8 cellular contexts compared by ENCODE assay signal in the genomic region with DNA sequence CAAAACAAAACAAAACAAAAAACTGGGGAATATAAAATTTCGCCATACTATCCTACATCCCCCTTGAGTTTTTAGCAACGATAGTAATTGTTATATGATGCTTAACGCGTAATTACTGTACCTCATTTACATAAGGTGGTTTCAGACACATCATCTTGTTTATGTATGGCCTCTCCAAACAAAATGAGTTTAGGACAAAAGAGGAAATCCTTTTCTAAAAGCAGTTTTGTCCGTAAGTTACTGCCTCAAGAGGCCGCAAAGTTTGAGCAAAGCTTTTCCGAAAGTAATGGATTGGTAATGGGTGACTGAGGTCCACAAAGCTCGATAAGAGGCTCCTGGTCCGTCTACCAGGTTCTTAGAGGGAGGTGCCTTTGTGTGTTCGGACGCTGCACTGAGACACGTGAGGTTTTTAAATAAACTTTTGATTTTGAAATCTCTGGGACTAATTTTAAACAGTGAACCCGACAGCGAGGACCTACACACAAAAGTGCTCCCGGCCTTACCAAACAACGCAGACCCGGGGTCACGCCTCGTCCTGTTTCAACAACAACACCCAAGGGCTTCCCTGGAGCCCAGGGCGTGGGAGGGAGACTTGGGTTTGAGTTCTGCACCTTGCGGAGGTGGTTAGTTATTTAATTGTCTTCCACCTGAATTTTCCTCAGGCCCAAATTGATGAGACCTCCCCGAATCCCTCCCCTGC. TPM values are rescaled to one million over a fixed set of nuclear protein-coding genes. Genes with fewer than 3 reads are reported as not detected.
DNase-seq lines count a peak whose midpoint lies in the region; TF ChIP-seq lines count a peak whose summit lies in the region.

No MANE protein-coding gene starts in this region.

- H3K9me2 ChIP-seq in OCI-LY7 (ENCODE audit: insufficient read depth, low read length): no peaks in the 10 kb centered on the region

- H3K9me3 Mint-ChIP-seq in T-helper 2 cell treated with Interferon-gamma antibody and Interleukin-4, amounts not matched to agents 5 μg/mL and 100 μg/mL, for 36 hours: no peaks in the 10 kb centered on the region

- no peaks in the 10 kb centered on the region for H3K27me3 Mint-ChIP-seq in T-helper 2 cell treated with Interferon-gamma antibody and Interleukin-4, amounts not matched to agents 5 μg/mL and 100 μg/mL, for 36 hours (ENCODE audit: low read depth)

- no peak for DNase-seq in T-helper 2 cell treated with Interferon-gamma antibody and Interleukin-4, amounts not matched to agents 5 μg/mL and 100 μg/mL, for 36 hours (ENCODE audit: low spot score)
- DNase-seq in T-helper 2 cell: no peak
- no peak for DNase-seq in OCI-LY7 (ENCODE audit: low spot score)
- peak; percentile 40 for DNase-seq in epithelial cell of esophagus (ENCODE audit: low read depth)
- no peak for DNase-seq in stimulated activated naive CD4-positive, alpha-beta T cell treated with Interleukin-2 at 50 U/mL for 16 hours (lab: John Stamatoyannopoulos, UW)
- DNase-seq in HEK293T (ENCODE audit: extremely low spot score): no peak
- DNase-seq in NCI-H2029 (lab: John Stamatoyannopoulos, UW): no peak

- peaks cover 16% of the 10 kb centered on the region; the same call in 1 of the 2 replicates for H4K20me1 ChIP-seq in OCI-LY7 (ENCODE audit: insufficient read depth, low read length)

- CTCF ChIA-PET in OCI-LY7 (lab: Charles Lee; ENCODE audit: unreplicated experiment): no interaction called here
- CTCF ChIA-PET in HEK293T (lab: Yijun Ruan, JAX): no interaction called here

- H3K4me2 ChIP-seq in OCI-LY7 (ENCODE audit: low read length): peak overlapping the region; percentile 75

- no peaks in the 10 kb centered on the region for H3K9me3 ChIP-seq in OCI-LY7 (ENCODE audit: low read length)
- no peaks in the 10 kb centered on the region for H3K9me3 ChIP-seq in neuron (ENCODE audit: low read length)

- POLR2A ChIA-PET in OCI-LY7 (lab: Charles Lee) (interaction anchor here (0.5 to 1.3 kb wide), 7 partner anchors 9 to 818 kb away, joined by 3 to 4 read pairs (median 3); partner anchors contain the start of gene MAP2K5), HEK293T (lab: Yijun Ruan, JAX) (interaction anchor here (0.6 to 2.6 kb wide), 12 partner anchors 9 to 818 kb away, joined by 3 to 22 read pairs (median 4); partner anchors contain the start of genes MAP2K5 and SMAD6)

- peaks cover 39% of the 10 kb centered on the region for H3K79me2 ChIP-seq in OCI-LY7 (ENCODE audit: insufficient read depth, low read depth, low read length)

- H3K4me3 Mint-ChIP-seq in T-helper 2 cell treated with Interferon-gamma antibody and Interleukin-4, amounts not matched to agents 5 μg/mL and 100 μg/mL, for 36 hours: peak overlapping the region; percentile 83

- H2AFZ ChIP-seq in OCI-LY7 (ENCODE audit: low read length): peak overlapping the region; percentile 92
- H2AFZ ChIP-seq in neuron (ENCODE audit: low read depth, low read length): no peak overlapping the region

- no peaks in the 10 kb centered on the region for H3K36me3 Mint-ChIP-seq in T-helper 2 cell treated with Interferon-gamma antibody and Interleukin-4, amounts not matched to agents 5 μg/mL and 100 μg/mL, for 36 hours (ENCODE audit: low read depth)

- no peaks in the 10 kb centered on the region for H3K27me3 ChIP-seq in neuron (ENCODE audit: insufficient read depth, low read length)

- H3K36me3 ChIP-seq in OCI-LY7 (ENCODE audit: insufficient read depth, low read length) (no peaks in the 10 kb centered on the region; the same call in 1 of the 2 replicates), neuron (ENCODE audit: insufficient read depth, low read length) (no peaks in the 10 kb centered on the region)

- H3K4me1 Mint-ChIP-seq in T-helper 2 cell treated with Interferon-gamma antibody and Interleukin-4, amounts not matched to agents 5 μg/mL and 100 μg/mL, for 36 hours (ENCODE audit: low read depth): peaks cover 19% of the 10 kb centered on the region

- peak overlapping the region; percentile 42 for H3K27ac ChIP-seq in OCI-LY7 (ENCODE audit: low read depth, low read length, poor library complexity, severe bottlenecking)

- peak overlapping the region; percentile 83 for H3K4me3 ChIP-seq in OCI-LY7 (ENCODE audit: low read depth, low read length, poor library complexity, severe bottlenecking)
- H3K4me3 ChIP-seq in epithelial cell of esophagus (ENCODE audit: low read length): peak overlapping the region; percentile 86
- peak overlapping the region; percentile 57 for H3K4me3 ChIP-seq in neuron (ENCODE audit: low read length)

- peaks cover 25% of the 10 kb centered on the region for H3K4me1 ChIP-seq in OCI-LY7 (ENCODE audit: insufficient read depth, low read length, poor library complexity, severe bottlenecking)
- H3K4me1 ChIP-seq in neuron (ENCODE audit: insufficient read depth, low read length): peaks cover 16% of the 10 kb centered on the region

- peak overlapping the region; percentile 87 for H3K27ac Mint-ChIP-seq in T-helper 2 cell treated with Interferon-gamma antibody and Interleukin-4, amounts not matched to agents 5 μg/mL and 100 μg/mL, for 36 hours

- TF ChIP-seq CTCF in OCI-LY7 (conservative IDR thresholded peaks at IDR 0.05; ENCODE audit: low read length) (no peak), epithelial cell of esophagus (IDR thresholded peaks at IDR 0.05; ENCODE audit: insufficient read depth, low read depth, low read length, missing control alignments) (no peak)

- intact Hi-C loops in OCI-LY7 (cut with micrococcal nuclease; ENCODE audit: unreplicated experiment): loop anchor here (5.0 to 10.0 kb wide), 3 partner anchors 262 to 1016 kb away; partner anchors contain the start of genes RPL4 and ZWILCH

- TSS peak; percentile 81 for BruUV-seq in OCI-LY7 (replicated peaks; lab: Mats Ljungman, UMichigan)

TF ChIP-seq in HEK293T, 16 proteins besides CTCF, POLR2A, EP300 and RAD21:
- TF ChIP-seq L3MBTL2 (conservative IDR thresholded peaks at IDR 0.05): no peak; the same call in 1 of the 2 replicates
- TF ChIP-seq FOXA1 (IDR thresholded peaks at IDR 0.05): no peak
- TF ChIP-seq CTBP1 (IDR thresholded peaks at IDR 0.05; ENCODE audit: borderline replicate concordance): no peak
- no peak for TF ChIP-seq BHLHE40 (IDR thresholded peaks at IDR 0.05; ENCODE audit: borderline replicate concordance)
- no peak for TF ChIP-seq LEF1 (IDR thresholded peaks at IDR 0.05; ENCODE audit: borderline replicate concordance)
- no peak for TF ChIP-seq TARDBP (IDR thresholded peaks at IDR 0.05)
- no peak for TF ChIP-seq PKNOX1 (IDR thresholded peaks at IDR 0.05)
- no peak for TF ChIP-seq SP1 (IDR thresholded peaks at IDR 0.05)
- no peak for TF ChIP-seq ARNT (IDR thresholded peaks at IDR 0.05)
- no peak for TF ChIP-seq FOXK2 (IDR thresholded peaks at IDR 0.05)
- TF ChIP-seq NFRKB (IDR thresholded peaks at IDR 0.05): no peak
- no peak for TF ChIP-seq HDGF (IDR thresholded peaks at IDR 0.05; ENCODE audit: borderline replicate concordance)
- no peak for TF ChIP-seq ELF4 (IDR thresholded peaks at IDR 0.05)
- TF ChIP-seq ZNF384 (IDR thresholded peaks at IDR 0.05): no peak
- no peak for TF ChIP-seq FOXM1 (IDR thresholded peaks at IDR 0.05; ENCODE audit: borderline replicate concordance)
- TF ChIP-seq SUZ12 (IDR thresholded peaks at IDR 0.05): no peak

RNA-seq across cellular contexts. Expression of gene C15orf61, which starts 0.5 kb away (rescaled TPM):
- 13.3 and 18.3 TPM in 2 replicates for total RNA-seq in OCI-LY7 (2014; rRNA removed; shearing (Covaris generic))
- 9.3 and 12.2 TPM in 2 replicates for total RNA-seq in OCI-LY7 (2022)

RNA-seq across cellular contexts. Expression of gene MAP2K5, which starts 22.1 kb away (rescaled TPM):
- 9.0 and 10.2 TPM in 2 replicates for total RNA-seq in OCI-LY7 (2014; rRNA removed; shearing (Covaris generic))
- 35.0 and 44.6 TPM in 2 replicates for total RNA-seq in OCI-LY7 (2022)
